In genomic region chr2:148529745-148530144, GRCh38 we compare ENCODE assay signal across 18 cellular contexts.
DNase-seq lines count a peak whose midpoint lies in the region; ATAC-seq lines count a peak whose summit lies in the region.
"Had no signal": no experiment of that assay in that cellular context is flagged by ENCODE, and none has a peak within 500 bp of the region (broad histone marks: within the 10 kb centered on the region; RNA-seq: fewer than 3 reads in every experiment).

No MANE protein-coding gene starts in this region.

- DNase-seq in activated CD4-positive, alpha-beta T cell treated with anti-CD3 and anti-CD28 coated beads for 36 hours = no peak
- DNase-seq in activated CD4-positive, alpha-beta T cell treated with anti-CD3 and anti-CD28 coated beads for 48 hours = no peak
- no peak for DNase-seq in stimulated activated naive CD8-positive, alpha-beta T cell treated with anti-CD3 and anti-CD28 coated beads, Interleukin-15, Interleukin-2, amounts not matched to agents 100 U/mL and 50 U/mL, for 24 hours
- DNase-seq in islet precursor cell = peak; percentile 28
- DNase-seq in mucosa of gallbladder (ENCODE audit: low spot score) = no peak
- DNase-seq in DMS153 treated with DMSO at 0.1 percent for 48 hours (lab: John Stamatoyannopoulos, UW; ENCODE audit: unreplicated experiment) = no peak
- DNase-seq: Calu3, DMS79, GOT3, NCI-H187 treated with DMSO at 0.1 percent for 48 hours, NCI-H2171, NCI-H446 treated with DMSO at 0.1 percent for 48 hours, NCI-H748 treated with DMSO at 0.1 percent for 48 hours, PC-9 had no signal

- no peak for ATAC-seq in activated CD4-positive, alpha-beta T cell treated with anti-CD3 and anti-CD28 coated beads for 36 hours
- ATAC-seq in stimulated activated naive CD8-positive, alpha-beta T cell treated with anti-CD3 and anti-CD28 coated beads, Interleukin-15, Interleukin-2, amounts not matched to agents 100 U/mL and 50 U/mL, for 24 hours = no peak
- ATAC-seq in GM21529 (IDR thresholded peaks at IDR 0.05; ENCODE audit: unreplicated experiment) = no peak
- ATAC-seq: GM12878 had no signal

- H3K4me1 Mint-ChIP-seq in activated CD4-positive, alpha-beta T cell treated with anti-CD3 and anti-CD28 coated beads for 36 hours = peaks cover 70% of the 10 kb centered on the region
- peaks cover 56% of the 10 kb centered on the region for H3K4me1 Mint-ChIP-seq in stimulated activated naive CD8-positive, alpha-beta T cell treated with anti-CD3 and anti-CD28 coated beads, Interleukin-15, Interleukin-2, amounts not matched to agents 100 ng/mL and 50 ng/mL, for 24 hours (ENCODE audit: low read depth)

- intact Hi-C loops in activated CD4-positive, alpha-beta T cell treated with anti-CD3 and anti-CD28 coated beads for 36 hours (cut with DNase I, micrococcal nuclease) = loop anchor here (5.0 to 10.0 kb wide), 8 partner anchors 285 to 1055 kb away; partner anchors contain the start of genes KIF5C (in 2 of the 2), ACVR2A (in 1 of the 2) and MMADHC (in 1 of the 2)

- CTCF ChIA-PET in activated CD4-positive, alpha-beta T cell treated with anti-CD3 and anti-CD28 coated beads for 36 hours (lab: Charles Lee) = interaction anchor here (2.5 kb wide), 1 partner anchor 10 kb away, joined by 7 read pairs; no protein-coding TSS in a partner anchor

- POLR2A ChIA-PET in activated CD4-positive, alpha-beta T cell treated with anti-CD3 and anti-CD28 coated beads for 36 hours (lab: Charles Lee) = no interaction called here

- H3K9me3 Mint-ChIP-seq in activated CD4-positive, alpha-beta T cell treated with anti-CD3 and anti-CD28 coated beads for 36 hours (ENCODE audit: low read depth) = peaks cover 5% of the 10 kb centered on the region
- no peaks in the 10 kb centered on the region for H3K9me3 Mint-ChIP-seq in stimulated activated naive CD8-positive, alpha-beta T cell treated with anti-CD3 and anti-CD28 coated beads, Interleukin-15, Interleukin-2, amounts not matched to agents 100 ng/mL and 50 ng/mL, for 24 hours

- peak overlapping the region; percentile 11 for H3K27ac Mint-ChIP-seq in activated CD4-positive, alpha-beta T cell treated with anti-CD3 and anti-CD28 coated beads for 36 hours
- peak overlapping the region; percentile 18 for H3K27ac Mint-ChIP-seq in stimulated activated naive CD8-positive, alpha-beta T cell treated with anti-CD3 and anti-CD28 coated beads, Interleukin-15, Interleukin-2, amounts not matched to agents 100 ng/mL and 50 ng/mL, for 24 hours

- no peak overlapping the region for H3K4me3 Mint-ChIP-seq in activated CD4-positive, alpha-beta T cell treated with anti-CD3 and anti-CD28 coated beads for 36 hours
- no peak overlapping the region for H3K4me3 Mint-ChIP-seq in stimulated activated naive CD8-positive, alpha-beta T cell treated with anti-CD3 and anti-CD28 coated beads, Interleukin-15, Interleukin-2, amounts not matched to agents 100 ng/mL and 50 ng/mL, for 24 hours
- H3K4me3 Mint-ChIP-seq: IgD-negative memory B cell had no signal

- peaks cover 3% of the 10 kb centered on the region for H3K36me3 Mint-ChIP-seq in activated CD4-positive, alpha-beta T cell treated with anti-CD3 and anti-CD28 coated beads for 36 hours (ENCODE audit: low read depth)
- H3K36me3 Mint-ChIP-seq in stimulated activated naive CD8-positive, alpha-beta T cell treated with anti-CD3 and anti-CD28 coated beads, Interleukin-15, Interleukin-2, amounts not matched to agents 100 ng/mL and 50 ng/mL, for 24 hours (ENCODE audit: low read depth) = no peaks in the 10 kb centered on the region
- H3K36me3 Mint-ChIP-seq: IgD-negative memory B cell had no signal

- H3K27me3 Mint-ChIP-seq in activated CD4-positive, alpha-beta T cell treated with anti-CD3 and anti-CD28 coated beads for 36 hours = no peaks in the 10 kb centered on the region
- H3K27me3 Mint-ChIP-seq in stimulated activated naive CD8-positive, alpha-beta T cell treated with anti-CD3 and anti-CD28 coated beads, Interleukin-15, Interleukin-2, amounts not matched to agents 100 ng/mL and 50 ng/mL, for 24 hours = no peaks in the 10 kb centered on the region
